Comparison of ENCODE assay signal across 8 cellular contexts in genomic region chr11:62542750-62543567, GRCh38. TPM values are rescaled to one million over a fixed set of nuclear protein-coding genes. Genes with fewer than 3 reads are reported as not detected.
DNase-seq lines count a peak whose midpoint lies in the region; ATAC-seq, FAIRE-seq and TF ChIP-seq lines count a peak whose summit lies in the region.

No MANE protein-coding gene starts in this region.

- H3K4me3 ChIP-seq in MG63 (peak overlapping the region; percentile 97), astrocyte (ENCODE audit: insufficient read depth, low read depth, low read length) (peak overlapping the region; percentile 95), right atrium auricular region (peak overlapping the region; percentile 93 to 97)

- peak overlapping the region; percentile 94 for H3K4me3 Mint-ChIP-seq in astrocyte (ENCODE audit: unreplicated experiment)

- H3K9me3 ChIP-seq in MG63 (no peaks in the 10 kb centered on the region), astrocyte (ENCODE audit: insufficient read depth, low read depth, low read length) (no peaks in the 10 kb centered on the region), right atrium auricular region (no peaks in the 10 kb centered on the region)

- H3K4me1 ChIP-seq in astrocyte (ENCODE audit: insufficient read depth, low read length) = peaks cover 67% of the 10 kb centered on the region
- peaks cover 2 to 82% of the 10 kb centered on the region in 2 donors for H3K4me1 ChIP-seq in right atrium auricular region

- H3K4me2 ChIP-seq in astrocyte (ENCODE audit: low read length) = peak overlapping the region; percentile 90

- H3K9me3 Mint-ChIP-seq in astrocyte (ENCODE audit: unreplicated experiment) = no peaks in the 10 kb centered on the region

- H3K9ac ChIP-seq in astrocyte (ENCODE audit: low read length) = peak overlapping the region; percentile 91

- H3K27me3 ChIP-seq in MG63 (no peaks in the 10 kb centered on the region), astrocyte (ENCODE audit: insufficient read depth, low read length) (no peaks in the 10 kb centered on the region), right atrium auricular region (no peaks in the 10 kb centered on the region)

- peak; percentile 98 for TF ChIP-seq CTCF in GM12873 (IDR thresholded peaks at IDR 0.05; ENCODE audit: insufficient read depth, low read depth, low read length, missing control alignments)
- peak; percentile 73 for TF ChIP-seq CTCF in astrocyte (IDR thresholded peaks at IDR 0.05; ENCODE audit: insufficient read depth, low read depth, low read length)
- TF ChIP-seq CTCF in right atrium auricular region (IDR thresholded peaks at IDR 0.05) = peak; percentile 99 to 100

- H3K4me1 Mint-ChIP-seq in astrocyte (ENCODE audit: low read depth, unreplicated experiment) = peaks cover 55% of the 10 kb centered on the region

- H3K36me3 Mint-ChIP-seq in astrocyte (ENCODE audit: low read depth, unreplicated experiment) = no peaks in the 10 kb centered on the region

- peaks cover 73% of the 10 kb centered on the region for H4K20me1 ChIP-seq in astrocyte (ENCODE audit: insufficient read depth, low read length)

- peak; percentile 71 for DNase-seq in A172 (ENCODE audit: low spot score)
- peak; percentile 83 for DNase-seq in MG63
- peak; percentile 61 to 81 (median 69) for DNase-seq in T-helper 2 cell
- peak; percentile 49 for DNase-seq in astrocyte (ENCODE audit: low read depth)
- DNase-seq in right atrium auricular region (ENCODE audit: low spot score) = peak; percentile 90
- peak; percentile 89 for DNase-seq in retina

- H3K27ac Mint-ChIP-seq in astrocyte (ENCODE audit: unreplicated experiment) = peak overlapping the region; percentile 77

- H3K27ac ChIP-seq in astrocyte (ENCODE audit: low read depth, low read length) (peak overlapping the region; percentile 87), right atrium auricular region (peak overlapping the region; percentile 97 to 100)

- FAIRE-seq in astrocyte (lab: Jason Lieb, UNC) = no peak

- peaks cover 46% of the 10 kb centered on the region for H3K36me3 ChIP-seq in MG63
- no peaks in the 10 kb centered on the region for H3K36me3 ChIP-seq in astrocyte (ENCODE audit: insufficient read depth, low read length)
- H3K36me3 ChIP-seq in right atrium auricular region = no peaks in the 10 kb centered on the region

- no peaks in the 10 kb centered on the region for H3K27me3 Mint-ChIP-seq in astrocyte (ENCODE audit: low read depth, unreplicated experiment)

- peaks cover 92% of the 10 kb centered on the region for H3K79me2 ChIP-seq in astrocyte (ENCODE audit: insufficient read depth, low read length)

- ATAC-seq in GM18861 (IDR thresholded peaks at IDR 0.05; ENCODE audit: unreplicated experiment) = no peak

- no peak overlapping the region for H2AFZ ChIP-seq in astrocyte (ENCODE audit: low read depth, low read length)

RNA-seq across cellular contexts. Expression of gene AHNAK, which starts 3.6 kb away (rescaled TPM):
- total RNA-seq in A172 (2014; rRNA removed; shearing (Covaris generic)) = 298 and 391 TPM in 2 replicates
- total RNA-seq in MG63 (2014; rRNA removed; shearing (Covaris generic); ENCODE audit: low replicate concordance) = 110 and 122 TPM in 2 replicates
- total RNA-seq in astrocyte (305 and 378 TPM in 2 replicates), right atrium auricular region (100 to 1,000 TPM; 270 to 441 TPM)

RNA-seq across cellular contexts. Expression of gene EEF1G, which starts 30.7 kb away (rescaled TPM):
- 1,294 and 1,343 TPM in 2 replicates for total RNA-seq in A172 (2014; rRNA removed; shearing (Covaris generic))
- 2,571 and 3,577 TPM in 2 replicates for total RNA-seq in MG63 (2014; rRNA removed; shearing (Covaris generic); ENCODE audit: low replicate concordance)
- total RNA-seq in astrocyte (1,185 and 1,298 TPM in 2 replicates), right atrium auricular region (1,000 to 10,000 TPM in 1 of 2 donors, 100 to 1,000 TPM in 1; 707 to 1,175 TPM)

RNA-seq across cellular contexts. Expression of gene TUT1, which starts 48.4 kb away (rescaled TPM):
- 7.9 and 9.6 TPM in 2 replicates for total RNA-seq in A172 (2014; rRNA removed; shearing (Covaris generic))
- 11.1 and 20.3 TPM in 2 replicates for total RNA-seq in MG63 (2014; rRNA removed; shearing (Covaris generic); ENCODE audit: low replicate concordance)
- total RNA-seq in astrocyte (16.8 and 18.3 TPM in 2 replicates), right atrium auricular region (1 to 10 TPM; 5.4 to 5.7 TPM)

RNA-seq across cellular contexts. Expression of gene MTA2, which starts 58.7 kb away (rescaled TPM):
- 114 and 139 TPM in 2 replicates for total RNA-seq in A172 (2014; rRNA removed; shearing (Covaris generic))
- total RNA-seq in MG63 (2014; rRNA removed; shearing (Covaris generic); ENCODE audit: low replicate concordance) = 84.9 and 117 TPM in 2 replicates
- total RNA-seq in astrocyte (123 and 136 TPM in 2 replicates), right atrium auricular region (10 to 100 TPM; 30.0 to 40.5 TPM)
